1 cellular context compared by ENCODE assay signal in the genomic region with DNA sequence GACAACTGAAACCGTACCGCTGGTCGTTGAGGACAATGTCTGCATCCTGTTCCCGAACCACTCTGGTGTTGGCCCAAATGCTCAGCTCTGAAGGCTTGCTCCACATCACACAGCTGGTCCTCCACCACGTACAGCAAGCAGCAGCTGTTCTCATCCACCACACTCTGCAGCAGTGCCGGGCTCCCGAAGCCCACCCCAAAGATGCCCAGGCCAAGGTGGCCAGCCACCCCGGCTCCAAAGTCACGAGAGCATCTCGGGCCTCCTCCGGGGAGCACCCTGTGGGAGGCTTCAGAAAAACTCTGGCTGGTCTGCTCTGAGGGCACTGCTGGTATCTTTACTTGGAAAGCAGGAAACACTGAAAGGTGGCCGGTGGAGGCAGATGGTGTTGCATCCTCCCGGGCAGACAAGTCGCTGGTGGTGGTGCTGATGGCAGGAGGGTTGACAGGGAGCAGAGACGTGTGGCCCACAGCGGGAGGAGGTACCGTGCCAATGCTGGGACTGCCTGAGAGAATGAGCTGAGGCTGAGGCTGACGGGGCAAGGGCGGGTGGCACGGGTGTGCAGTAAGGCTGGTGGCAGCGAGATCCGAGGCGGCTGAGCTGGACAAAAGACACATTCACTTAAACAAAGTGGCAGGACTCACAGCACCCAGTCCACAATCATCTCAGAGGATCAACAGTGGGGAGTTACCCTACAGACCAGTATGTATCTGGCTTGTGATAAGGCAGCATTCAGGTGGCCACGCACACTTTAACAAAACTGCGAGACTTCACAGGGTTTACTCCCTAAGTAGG.
TF ChIP-seq lines count a peak whose summit lies in the region.

No MANE protein-coding gene starts in this region.

TF ChIP-seq in A549, 52 proteins besides CTCF, POLR2A, EP300 and RAD21 (continued from another document):
- TF ChIP-seq, protein P1, sequence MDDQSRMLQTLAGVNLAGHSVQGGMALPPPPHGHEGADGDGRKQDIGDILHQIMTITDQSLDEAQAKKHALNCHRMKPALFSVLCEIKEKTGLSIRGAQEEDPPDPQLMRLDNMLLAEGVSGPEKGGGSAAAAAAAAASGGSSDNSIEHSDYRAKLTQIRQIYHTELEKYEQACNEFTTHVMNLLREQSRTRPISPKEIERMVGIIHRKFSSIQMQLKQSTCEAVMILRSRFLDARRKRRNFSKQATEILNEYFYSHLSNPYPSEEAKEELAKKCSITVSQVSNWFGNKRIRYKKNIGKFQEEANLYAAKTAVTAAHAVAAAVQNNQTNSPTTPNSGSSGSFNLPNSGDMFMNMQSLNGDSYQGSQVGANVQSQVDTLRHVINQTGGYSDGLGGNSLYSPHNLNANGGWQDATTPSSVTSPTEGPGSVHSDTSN (IDR thresholded peaks at IDR 0.05): no peak
- TF ChIP-seq ZFP36 (IDR thresholded peaks at IDR 0.05; ENCODE audit: borderline replicate concordance, partially characterized antibody) (no peak), FOSB (CRISPR knock-in tag; IDR thresholded peaks at IDR 0.05) (no peak)
- TF ChIP-seq, protein P2, sequence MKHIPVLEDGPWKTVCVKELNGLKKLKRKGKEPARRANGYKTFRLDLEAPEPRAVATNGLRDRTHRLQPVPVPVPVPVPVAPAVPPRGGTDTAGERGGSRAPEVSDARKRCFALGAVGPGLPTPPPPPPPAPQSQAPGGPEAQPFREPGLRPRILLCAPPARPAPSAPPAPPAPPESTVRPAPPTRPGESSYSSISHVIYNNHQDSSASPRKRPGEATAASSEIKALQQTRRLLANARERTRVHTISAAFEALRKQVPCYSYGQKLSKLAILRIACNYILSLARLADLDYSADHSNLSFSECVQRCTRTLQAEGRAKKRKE (CRISPR knock-in tag; IDR thresholded peaks at IDR 0.05; ENCODE audit: low read depth): no peak
- TF ChIP-seq, protein P3, sequence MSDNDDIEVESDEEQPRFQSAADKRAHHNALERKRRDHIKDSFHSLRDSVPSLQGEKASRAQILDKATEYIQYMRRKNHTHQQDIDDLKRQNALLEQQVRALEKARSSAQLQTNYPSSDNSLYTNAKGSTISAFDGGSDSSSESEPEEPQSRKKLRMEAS (IDR thresholded peaks at IDR 0.05): no peak
- TF ChIP-seq, protein P4, sequence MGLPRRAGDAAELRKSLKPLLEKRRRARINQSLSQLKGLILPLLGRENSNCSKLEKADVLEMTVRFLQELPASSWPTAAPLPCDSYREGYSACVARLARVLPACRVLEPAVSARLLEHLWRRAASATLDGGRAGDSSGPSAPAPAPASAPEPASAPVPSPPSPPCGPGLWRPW (IDR thresholded peaks at IDR 0.05): no peak
